Comparison of ENCODE assay signal across 13 cellular contexts in the genomic region with DNA sequence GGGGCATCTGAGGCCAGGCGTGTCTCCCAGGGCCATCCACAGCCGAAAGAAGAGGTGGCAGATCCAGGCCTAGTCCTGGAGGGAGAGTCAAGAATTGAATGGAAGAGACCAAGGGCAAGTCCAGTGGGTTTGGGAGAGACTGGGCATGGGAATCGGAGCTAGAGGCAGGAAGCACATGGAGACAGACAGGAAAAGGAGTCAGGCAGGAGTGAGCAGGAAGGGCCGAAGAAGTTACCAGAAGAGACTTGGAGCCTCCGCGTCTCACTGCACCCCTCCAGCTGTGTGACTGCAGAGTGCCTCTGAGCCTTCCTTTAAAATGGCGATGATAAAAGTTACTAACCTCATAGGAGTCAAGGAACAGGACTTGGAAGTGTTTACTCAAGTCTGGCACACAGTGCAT.
A peak's percentile ranks its signal among the peaks of the same experiment; 100 is the strongest.
DNase-seq lines count a peak whose midpoint lies in the region; ATAC-seq, FAIRE-seq and TF ChIP-seq lines count a peak whose summit lies in the region.
"Had no signal": no experiment of that assay in that cellular context is flagged by ENCODE, and none has a peak within 500 bp of the region (broad histone marks: within the 10 kb centered on the region; RNA-seq: fewer than 3 reads in every experiment).

No MANE protein-coding gene starts in this region.

- H3K9me3 ChIP-seq in astrocyte (ENCODE audit: insufficient read depth, low read depth, low read length) (no peaks in the 10 kb centered on the region), right lobe of liver (no peaks in the 10 kb centered on the region), skeletal muscle tissue (ENCODE audit: control insufficient read depth in 3 of 3, low read length in 3 of 3) (no peaks in the 10 kb centered on the region)

- peak overlapping the region; percentile 47 for H3K4me2 ChIP-seq in astrocyte (ENCODE audit: low read length)

- peaks cover 5% of the 10 kb centered on the region for H3K9me3 Mint-ChIP-seq in astrocyte (ENCODE audit: unreplicated experiment)

- no peaks in the 10 kb centered on the region for H4K20me1 ChIP-seq in astrocyte (ENCODE audit: insufficient read depth, low read length)

- no peak overlapping the region for H3K9ac ChIP-seq in astrocyte (ENCODE audit: low read length)
- H3K9ac ChIP-seq in skeletal muscle tissue (ENCODE audit: low read depth in 1 of 3, low read length in 3 of 3), result peak overlapping the region in 2 of 3 donors; percentile 30 to 64

- no peak overlapping the region for H3K27ac Mint-ChIP-seq in astrocyte (ENCODE audit: unreplicated experiment)

- FAIRE-seq in astrocyte (lab: Jason Lieb, UNC), result no peak

- peak in 3 of 4 donors; percentile 25 to 50 (median 39) for ATAC-seq in right lobe of liver

- TF ChIP-seq POLR2A in right lobe of liver (IDR thresholded peaks at IDR 0.05), result no peak

- H3K4me3 Mint-ChIP-seq in astrocyte (ENCODE audit: unreplicated experiment), result no peak overlapping the region

- H3K27me3 Mint-ChIP-seq in astrocyte (ENCODE audit: low read depth, unreplicated experiment), result peaks cover 7% of the 10 kb centered on the region

- H3K36me3 ChIP-seq in astrocyte (ENCODE audit: insufficient read depth, low read length) (no peaks in the 10 kb centered on the region), right lobe of liver (no peaks in the 10 kb centered on the region), skeletal muscle tissue (ENCODE audit: control insufficient read depth in 3 of 3, insufficient read depth in 3 of 3, low read length in 3 of 3) (no peaks in the 10 kb centered on the region)

- H3K27me3 ChIP-seq in astrocyte (ENCODE audit: insufficient read depth, low read length) (peaks cover 14% of the 10 kb centered on the region), right lobe of liver (no peaks in the 10 kb centered on the region), skeletal muscle tissue (ENCODE audit: control insufficient read depth in 3 of 3, insufficient read depth in 3 of 3, low read length in 3 of 3) (no peaks in the 10 kb centered on the region)

- no peaks in the 10 kb centered on the region for H3K36me3 Mint-ChIP-seq in astrocyte (ENCODE audit: low read depth, unreplicated experiment)

- intact Hi-C loops in right lobe of liver (cut with DNase I), result no loop called here

- H3K4me1 Mint-ChIP-seq in astrocyte (ENCODE audit: low read depth, unreplicated experiment), result peaks cover 21% of the 10 kb centered on the region

- peaks cover 25% of the 10 kb centered on the region for H3K4me1 ChIP-seq in astrocyte (ENCODE audit: insufficient read depth, low read length)
- H3K4me1 ChIP-seq in right lobe of liver, result no peaks in the 10 kb centered on the region
- H3K4me1 ChIP-seq in skeletal muscle tissue (ENCODE audit: control insufficient read depth in 3 of 3, insufficient read depth in 3 of 3, low read length in 3 of 3), result peaks cover 51 to 53% (median 52%) of the 10 kb centered on the region in 3 donors

- 75% methylated on average over 7 of the region's 7 CpGs for WGBS in right lobe of liver (ENCODE audit: insufficient coverage, low coverage, low lambda C conversion rate, missing lambda C conversion rate)

- no peak for DNase-seq in AG10803 (ENCODE audit: low read depth)
- DNase-seq in astrocyte (ENCODE audit: low read depth), result no peak
- DNase-seq in right lobe of liver, result no peak
- no peak for DNase-seq in stimulated activated naive CD4-positive, alpha-beta T cell (lab: John Stamatoyannopoulos, UW)
- DNase-seq in NCI-H82 treated with DMSO at 0.1 percent for 48 hours (lab: John Stamatoyannopoulos, UW; ENCODE audit: unreplicated experiment), result no peak
- DNase-seq in Kasumi-1 (lab: John Stamatoyannopoulos, UW), result no peak
- DNase-seq in NCI-H2107 (lab: John Stamatoyannopoulos, UW), result no peak
- DNase-seq: central memory CD4-positive, alpha-beta T cell; foreskin melanocyte; MM.1S; RPMI8226 had no signal

- H3K79me2 ChIP-seq in astrocyte (ENCODE audit: insufficient read depth, low read length), result no peaks in the 10 kb centered on the region

- H3K27ac ChIP-seq in astrocyte (ENCODE audit: low read depth, low read length) (no peak overlapping the region), right lobe of liver (peak overlapping the region in 2 of 3 donors; percentile 37 to 57), skeletal muscle tissue (ENCODE audit: low read depth, low read length) (peak overlapping the region; percentile 87)
- H3K27ac ChIP-seq: HL-60 had no signal

- H3K4me3 ChIP-seq in AG10803 (ENCODE audit: low read length) (peak overlapping the region; percentile 21), astrocyte (ENCODE audit: insufficient read depth, low read depth, low read length) (no peak overlapping the region), right lobe of liver (no peak overlapping the region), skeletal muscle tissue (ENCODE audit: low read length in 3 of 3) (peak overlapping the region in 2 of 3 donors; percentile 12 to 42)

- no peak overlapping the region for H2AFZ ChIP-seq in astrocyte (ENCODE audit: low read depth, low read length)

- no peak for TF ChIP-seq CTCF in AG10803 (conservative IDR thresholded peaks at IDR 0.05; ENCODE audit: low read length)
- no peak for TF ChIP-seq CTCF in astrocyte (IDR thresholded peaks at IDR 0.05; ENCODE audit: insufficient read depth, low read depth, low read length)
- TF ChIP-seq CTCF in right lobe of liver (IDR thresholded peaks at IDR 0.05), result no peak

Comparison
In these comparisons a context has a peak if more than half of its experiments do, and no peak if none do; other contexts are left out.
1. H3K4me3 ChIP-seq: peak in AG10803 (single experiment) and skeletal muscle tissue (2 of 3); none in astrocyte (single experiment) and right lobe of liver (0 of 3).